In the genomic region with DNA sequence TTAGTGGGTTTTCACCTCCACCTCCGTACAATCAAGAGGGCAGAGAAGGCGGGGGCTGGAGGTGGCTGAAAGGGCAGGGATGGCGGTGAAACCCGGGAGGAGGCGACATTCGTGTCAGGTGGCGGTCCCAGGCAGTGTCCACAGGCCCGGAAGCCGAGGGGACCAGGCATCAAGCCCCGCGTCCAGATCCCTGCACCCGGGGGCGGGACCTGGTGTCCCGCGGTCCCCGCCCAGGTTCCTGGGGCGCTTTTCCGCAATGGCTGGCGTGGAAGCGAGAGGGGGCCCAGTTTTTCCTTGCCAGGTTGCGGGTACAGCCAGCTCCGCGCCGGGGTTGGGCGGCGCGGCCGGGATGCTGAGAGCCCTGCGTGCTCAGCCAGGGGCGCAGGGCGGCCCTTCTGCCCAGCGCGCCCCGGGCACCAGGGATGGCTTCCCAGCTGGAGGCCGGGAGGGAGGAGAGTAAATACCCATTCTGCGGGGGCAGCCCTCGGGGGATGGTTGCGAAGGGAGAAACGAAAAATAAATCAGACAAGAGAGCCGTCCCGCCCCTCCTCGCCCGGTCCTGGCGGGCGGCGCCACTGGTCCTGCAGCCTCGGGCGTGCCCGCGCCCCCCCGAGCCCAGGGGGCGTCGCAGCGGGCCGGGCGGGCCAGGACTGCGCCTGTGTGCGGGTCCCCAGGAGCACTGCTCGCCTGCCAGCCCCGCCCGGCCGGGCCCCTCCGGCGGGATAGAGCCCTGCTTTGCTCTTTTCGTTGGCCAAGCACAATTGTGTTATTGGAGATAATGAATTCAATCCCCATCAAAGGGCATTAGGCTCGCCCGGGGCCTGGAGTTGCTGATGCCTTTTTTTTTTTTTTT, we compare ENCODE assay signal across 12 cellular contexts. TPM values are rescaled to one million over a fixed set of nuclear protein-coding genes. Genes with fewer than 3 reads are reported as not detected.
A peak's percentile ranks its signal among the peaks of the same experiment; 100 is the strongest.
DNase-seq lines count a peak whose midpoint lies in the region; ATAC-seq and TF ChIP-seq lines count a peak whose summit lies in the region.
"Had no signal": no experiment of that assay in that cellular context is flagged by ENCODE, and none has a peak within 500 bp of the region (broad histone marks: within the 10 kb centered on the region; RNA-seq: fewer than 3 reads in every experiment).

No MANE protein-coding gene starts in this region.

- H3K9me3 ChIP-seq in NT2/D1 (ENCODE audit: insufficient read depth, low read length), result no peaks in the 10 kb centered on the region
- no peaks in the 10 kb centered on the region for H3K9me3 ChIP-seq in iPS-18c (ENCODE audit: control insufficient read depth, insufficient read depth, low read length)
- no peaks in the 10 kb centered on the region for H3K9me3 ChIP-seq in testis
- H3K9me3 ChIP-seq: heart right ventricle had no signal

- no peak for TF ChIP-seq POLR2A in testis (IDR thresholded peaks at IDR 0.05)

- intact Hi-C loops in testis (cut with DNase I; ENCODE audit: low total_unique reads), result no loop called here

- H3K27ac ChIP-seq in testis, result no peak overlapping the region
- H3K27ac ChIP-seq: heart right ventricle had no signal

- no peak for TF ChIP-seq CTCF in testis (IDR thresholded peaks at IDR 0.05)

- ATAC-seq in GM19023 (IDR thresholded peaks at IDR 0.05; ENCODE audit: unreplicated experiment), result no peak
- ATAC-seq: Right ventricle myocardium inferior had no signal

- 12 to 34% methylated on average over 13 to 66 of the region's 67 CpGs for WGBS in testis, 2 donors

- H3K4me3 ChIP-seq in NT2/D1 (ENCODE audit: insufficient read length, low read depth) (peak overlapping the region; percentile 38), iPS-18c (ENCODE audit: insufficient read depth, low read depth, low read length) (peak overlapping the region; percentile 34), testis (peak overlapping the region; percentile 22 to 51)

- no peaks in the 10 kb centered on the region for H3K36me3 ChIP-seq in NT2/D1 (ENCODE audit: insufficient read depth, insufficient read length, low read length)
- no peaks in the 10 kb centered on the region for H3K36me3 ChIP-seq in testis (ENCODE audit: low read depth, missing control alignments)
- H3K36me3 ChIP-seq: heart right ventricle had no signal

- peaks cover 99% of the 10 kb centered on the region for H3K27me3 ChIP-seq in NT2/D1 (ENCODE audit: insufficient read depth, insufficient read length)
- no peaks in the 10 kb centered on the region for H3K27me3 ChIP-seq in testis

- H3K4me1 ChIP-seq in NT2/D1 (ENCODE audit: insufficient read depth, insufficient read length) (no peaks in the 10 kb centered on the region), testis (no peaks in the 10 kb centered on the region)

- H3K9ac ChIP-seq in NT2/D1 (ENCODE audit: insufficient read length, low read depth), result no peak overlapping the region

- peak; percentile 75 for DNase-seq in DMS 273 (lab: John Stamatoyannopoulos, UW; ENCODE audit: unreplicated experiment)
- no peak for DNase-seq in DMS 273 treated with DMSO at 0.1 percent for 48 hours (lab: John Stamatoyannopoulos, UW)
- DNase-seq in NT2/D1 (ENCODE audit: low read depth, low spot score), result no peak
- no peak for DNase-seq in testis
- no peak for DNase-seq in T1000 (lab: John Stamatoyannopoulos, UW)
- no peak for DNase-seq in dermis blood vessel endothelial cell
- DNase-seq: 8988T; activated naive CD4-positive, alpha-beta T cell treated with anti-CD3 and anti-CD28 coated beads for 36 hours had no signal

RNA-seq across cellular contexts. Expression of a gene that starts 11.5 kb away (rescaled TPM):
- total RNA-seq in testis (1 to 10 TPM; 2.2 to 3.0 TPM), dermis blood vessel endothelial cell (not detected in 2 replicates)
- polyA plus RNA-seq in testis (ENCODE audit: insufficient read depth, low read depth, low replicate concordance), result 0.95 TPM
- total RNA-seq: activated naive CD4-positive, alpha-beta T cell treated with anti-CD3 and anti-CD28 coated beads for 36 hours; heart right ventricle; Right ventricle myocardium inferior had no signal
- polyA plus RNA-seq: heart right ventricle had no signal

RNA-seq across cellular contexts. Expression of a gene that starts 11.8 kb away (rescaled TPM):
- total RNA-seq in testis, result 10 to 100 TPM; 11.2 to 17.2 TPM
- 12.4 TPM for polyA plus RNA-seq in testis (ENCODE audit: insufficient read depth, low read depth, low replicate concordance)
- not detected in 2 replicates for total RNA-seq in dermis blood vessel endothelial cell
- total RNA-seq: activated naive CD4-positive, alpha-beta T cell treated with anti-CD3 and anti-CD28 coated beads for 36 hours; heart right ventricle; Right ventricle myocardium inferior had no signal
- polyA plus RNA-seq: heart right ventricle had no signal

Comparison
In these comparisons a context has a peak if more than half of its experiments do, and no peak if none do; other contexts are left out.
1. RNA of a gene that starts 11.8 kb away (total RNA-seq): 11.2 to 17.2 TPM in testis; not detected in dermis blood vessel endothelial cell; every median in the first group is over 10 times any median in the second.
2. Peak in every context shown above with its lines, with median percentiles within 50 percentile points of each other: H3K4me3 ChIP-seq.